In genomic region chrX:38080808-38081207, GRCh38 we compare ENCODE assay signal across 2 cellular contexts.
TF ChIP-seq lines count a peak whose summit lies in the region.

No MANE protein-coding gene starts in this region.

TF ChIP-seq in IMR-90, 13 proteins besides CTCF, POLR2A, EP300 and RAD21:
- TF ChIP-seq BHLHE40 (IDR thresholded peaks at IDR 0.05; ENCODE audit: low read depth, low read length) = no peak
- no peak for TF ChIP-seq MXI1 (IDR thresholded peaks at IDR 0.05; ENCODE audit: borderline replicate concordance, low read depth, low read length)
- no peak for TF ChIP-seq ELK1 (IDR thresholded peaks at IDR 0.05; ENCODE audit: borderline replicate concordance, low read depth, low read length)
- no peak for TF ChIP-seq FOS (IDR thresholded peaks at IDR 0.05; ENCODE audit: low read depth, low read length)
- TF ChIP-seq CHD1 (IDR thresholded peaks at IDR 0.05; ENCODE audit: low read depth, low read length) = no peak

TF ChIP-seq in endothelial cell of umbilical vein, 7 proteins besides CTCF, POLR2A, EP300 and RAD21:
- TF ChIP-seq FOS (IDR thresholded peaks at IDR 0.05; ENCODE audit: borderline replicate concordance, insufficient read depth, low read length) = peak; percentile 15
- TF ChIP-seq JUN (IDR thresholded peaks at IDR 0.05; ENCODE audit: borderline replicate concordance, insufficient read depth, insufficient read length, low read depth) = no peak
